1 cellular context compared by ENCODE assay signal in genomic region chr2:112831956-112832567, GRCh38.
A peak's percentile ranks its signal among the peaks of the same experiment; 100 is the strongest.
TF ChIP-seq lines count a peak whose summit lies in the region.

No MANE protein-coding gene starts in this region.

TF ChIP-seq in GM12878, 131 proteins besides CTCF, POLR2A, EP300 and RAD21:
- TF ChIP-seq BCL3 (IDR thresholded peaks at IDR 0.05; ENCODE audit: borderline replicate concordance, insufficient read depth, low read depth, low read length, poor library complexity, severe bottlenecking), result peak; percentile 34
- TF ChIP-seq SUPT20H (IDR thresholded peaks at IDR 0.05; ENCODE audit: borderline replicate concordance, control insufficient read depth, low read depth, low read length), result no peak
- no peak for TF ChIP-seq BRCA1 (IDR thresholded peaks at IDR 0.05; ENCODE audit: low read depth, low read length)
- peak; percentile 52 for TF ChIP-seq MEF2B (IDR thresholded peaks at IDR 0.05; ENCODE audit: partially characterized antibody, poor library complexity, severe bottlenecking)
- TF ChIP-seq IKZF2 (IDR thresholded peaks at IDR 0.05), result 0 out of 4 replicates have a peak, but pooled peaks of 1 of the 2 experiments have one; percentile 37
- TF ChIP-seq EED (IDR thresholded peaks at IDR 0.05; ENCODE audit: low read depth), result 0 out of 2 replicates have a peak, but pooled peaks have one; percentile 31
- peak; percentile 68 for TF ChIP-seq PBX3 (IDR thresholded peaks at IDR 0.05; ENCODE audit: insufficient replicate concordance, low read depth, low read length)
- TF ChIP-seq POU2F2 (IDR thresholded peaks at IDR 0.05; ENCODE audit: borderline replicate concordance, low read depth, low read length), result 0 out of 3 replicates have a peak, but pooled peaks have one; percentile 12
- TF ChIP-seq PKNOX1 (IDR thresholded peaks at IDR 0.05), result peak; percentile 69
- no peak for TF ChIP-seq CHD4 (IDR thresholded peaks at IDR 0.05)
- peak; percentile 23; the same call in 1 of the 2 replicates for TF ChIP-seq MTA2 (IDR thresholded peaks at IDR 0.05; ENCODE audit: low read depth)
- no peak for TF ChIP-seq SREBF1 (IDR thresholded peaks at IDR 0.05; ENCODE audit: low read length)
- no peak for TF ChIP-seq E2F4 (IDR thresholded peaks at IDR 0.05; ENCODE audit: low read depth, low read length)
- peak; percentile 41; the same call in 1 of the 2 replicates for TF ChIP-seq IKZF1 (conservative IDR thresholded peaks at IDR 0.05)
